Comparison of ENCODE assay signal across 8 cellular contexts in the genomic region with DNA sequence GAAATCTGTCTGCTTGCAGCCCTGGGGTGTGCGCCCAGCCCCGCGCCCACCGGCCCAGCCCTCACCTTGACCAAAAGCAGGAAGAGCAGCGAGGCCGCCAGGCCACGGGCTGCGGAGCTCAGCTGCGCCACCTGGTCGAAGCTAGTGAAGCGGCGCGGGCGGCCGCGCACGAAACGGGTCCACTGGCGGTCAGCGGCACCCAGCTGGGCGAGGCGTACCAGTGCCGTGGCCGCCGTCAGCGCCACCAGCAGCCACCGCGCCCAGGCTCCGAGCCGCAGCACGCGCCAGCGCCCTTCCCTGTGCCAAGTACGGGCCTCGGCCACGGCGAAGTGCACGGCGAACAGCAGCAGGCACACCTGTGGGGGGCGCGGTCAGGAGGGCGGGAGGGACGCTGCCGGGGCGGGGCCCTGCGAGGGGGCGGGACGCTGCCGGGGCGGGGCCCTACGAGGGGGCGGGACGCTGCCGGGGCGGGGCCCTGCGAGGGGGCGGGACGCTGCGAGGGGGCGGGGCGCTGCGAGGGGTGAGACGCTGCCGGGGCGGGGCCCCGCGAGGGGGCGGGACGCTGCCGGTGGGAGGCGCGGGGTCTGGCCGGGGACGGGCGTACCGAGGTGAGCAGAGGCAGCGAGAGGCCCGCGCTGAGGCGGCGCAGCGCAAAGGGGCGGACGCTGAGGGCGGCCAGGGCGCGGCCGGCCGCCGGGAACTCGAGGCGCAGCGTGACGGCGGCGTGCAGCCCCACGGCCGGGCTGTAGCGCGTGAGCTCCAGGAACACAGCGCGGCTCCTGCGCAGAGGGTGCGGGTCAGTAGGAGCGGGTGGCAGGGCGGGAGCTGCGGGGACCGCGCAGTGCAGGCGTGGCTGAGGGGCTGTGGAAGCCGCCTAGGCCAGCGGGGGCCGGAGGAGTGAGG. TPM values are rescaled to one million over a fixed set of nuclear protein-coding genes. Genes with fewer than 3 reads are reported as not detected.
DNase-seq lines count a peak whose midpoint lies in the region; ATAC-seq lines count a peak whose summit lies in the region.

No MANE protein-coding gene starts in this region.

- H3K4me3 Mint-ChIP-seq in naive thymus-derived CD4-positive, alpha-beta T cell: no peak overlapping the region
- H3K4me3 Mint-ChIP-seq in activated T-helper 2 cell treated with anti-CD3 and anti-CD28 coated beads, Interferon-gamma antibody, Interleukin-2, Interleukin-4, amounts not matched to agents 10 μg/mL and 5 μg/mL and 100 μg/mL, durations not matched to agents 14 hours and 24 hours and 36 hours (ENCODE audit: low read depth): no peak overlapping the region

- POLR2A ChIA-PET in naive thymus-derived CD4-positive, alpha-beta T cell (lab: Charles Lee): interaction anchor here (0.8 kb wide), 1 partner anchor 64 kb away, joined by 3 read pairs; the partner anchor contains the start of gene TRAF7

- H3K27me3 Mint-ChIP-seq in naive thymus-derived CD4-positive, alpha-beta T cell: no peaks in the 10 kb centered on the region
- H3K27me3 Mint-ChIP-seq in activated T-helper 2 cell treated with anti-CD3 and anti-CD28 coated beads, Interferon-gamma antibody, Interleukin-2, Interleukin-4, amounts not matched to agents 10 μg/mL and 5 μg/mL and 100 μg/mL, durations not matched to agents 14 hours and 24 hours and 36 hours (ENCODE audit: low read depth): no peaks in the 10 kb centered on the region

- DNase-seq in COLO829 (ENCODE audit: low spot score) (peak; percentile 39), NT2/D1 (ENCODE audit: low read depth, low spot score) (peak; percentile 68), fibroblast of gingiva (ENCODE audit: low read depth) (peak; percentile 37), SK-N-DZ (ENCODE audit: low spot score) (no peak)
- DNase-seq in naive thymus-derived CD4-positive, alpha-beta T cell: peak in 2 of 9 donors; percentile 8 to 17
- DNase-seq in activated T-helper 2 cell treated with anti-CD3 and anti-CD28 coated beads, Interferon-gamma antibody, Interleukin-2, Interleukin-4, amounts not matched to agents 10 μg/mL and 5 μg/mL and 100 μg/mL, durations not matched to agents 14 hours and 24 hours and 36 hours (ENCODE audit: low spot score): no peak

- peaks cover 0 to 7% (median 0%) of the 10 kb centered on the region in 5 donors for H3K36me3 Mint-ChIP-seq in naive thymus-derived CD4-positive, alpha-beta T cell
- H3K36me3 Mint-ChIP-seq in activated T-helper 2 cell treated with anti-CD3 and anti-CD28 coated beads, Interferon-gamma antibody, Interleukin-2, Interleukin-4, amounts not matched to agents 10 μg/mL and 5 μg/mL and 100 μg/mL, durations not matched to agents 14 hours and 24 hours and 36 hours (ENCODE audit: low read depth): peaks cover 16% of the 10 kb centered on the region

- ATAC-seq in naive thymus-derived CD4-positive, alpha-beta T cell: peak; percentile 60
- ATAC-seq in GM21723 (IDR thresholded peaks at IDR 0.05; ENCODE audit: unreplicated experiment) (no peak), HG02588 (IDR thresholded peaks at IDR 0.05; ENCODE audit: unreplicated experiment) (no peak)

- no peaks in the 10 kb centered on the region for H3K9me3 ChIP-seq in NT2/D1 (ENCODE audit: insufficient read depth, low read length)
- H3K9me3 ChIP-seq in naive thymus-derived CD4-positive, alpha-beta T cell (ENCODE audit: control insufficient read depth in 2 of 3, low read length in 3 of 3): no peaks in the 10 kb centered on the region

- H3K9me3 Mint-ChIP-seq in naive thymus-derived CD4-positive, alpha-beta T cell: no peaks in the 10 kb centered on the region
- H3K9me3 Mint-ChIP-seq in activated T-helper 2 cell treated with anti-CD3 and anti-CD28 coated beads, Interferon-gamma antibody, Interleukin-2, Interleukin-4, amounts not matched to agents 10 μg/mL and 5 μg/mL and 100 μg/mL, durations not matched to agents 14 hours and 24 hours and 36 hours: no peaks in the 10 kb centered on the region

- no peak overlapping the region for H3K27ac ChIP-seq in naive thymus-derived CD4-positive, alpha-beta T cell (ENCODE audit: low read depth, low read length)

- peak overlapping the region; percentile 45 for H3K4me3 ChIP-seq in NT2/D1 (ENCODE audit: insufficient read length, low read depth)
- H3K4me3 ChIP-seq in naive thymus-derived CD4-positive, alpha-beta T cell (ENCODE audit: low read length): no peak overlapping the region

- intact Hi-C loops in naive thymus-derived CD4-positive, alpha-beta T cell (cut with micrococcal nuclease): no loop called here
- intact Hi-C loops in activated T-helper 2 cell treated with anti-CD3 and anti-CD28 coated beads, Interferon-gamma antibody, Interleukin-2, Interleukin-4, amounts not matched to agents 10 μg/mL and 5 μg/mL and 100 μg/mL, durations not matched to agents 14 hours and 24 hours and 36 hours (cut with micrococcal nuclease): no loop called here

- H3K27ac Mint-ChIP-seq in naive thymus-derived CD4-positive, alpha-beta T cell: no peak overlapping the region
- no peak overlapping the region for H3K27ac Mint-ChIP-seq in activated T-helper 2 cell treated with anti-CD3 and anti-CD28 coated beads, Interferon-gamma antibody, Interleukin-2, Interleukin-4, amounts not matched to agents 10 μg/mL and 5 μg/mL and 100 μg/mL, durations not matched to agents 14 hours and 24 hours and 36 hours

- no peaks in the 10 kb centered on the region for H3K4me1 Mint-ChIP-seq in naive thymus-derived CD4-positive, alpha-beta T cell
- H3K4me1 Mint-ChIP-seq in activated T-helper 2 cell treated with anti-CD3 and anti-CD28 coated beads, Interferon-gamma antibody, Interleukin-2, Interleukin-4, amounts not matched to agents 10 μg/mL and 5 μg/mL and 100 μg/mL, durations not matched to agents 14 hours and 24 hours and 36 hours (ENCODE audit: low read depth): no peaks in the 10 kb centered on the region

- H3K27me3 ChIP-seq in NT2/D1 (ENCODE audit: insufficient read depth, insufficient read length): no peaks in the 10 kb centered on the region
- H3K27me3 ChIP-seq in naive thymus-derived CD4-positive, alpha-beta T cell (ENCODE audit: control insufficient read depth in 2 of 2, insufficient read depth in 2 of 2, low read length in 2 of 2): no peaks in the 10 kb centered on the region

- H3K4me1 ChIP-seq in NT2/D1 (ENCODE audit: insufficient read depth, insufficient read length): peaks cover 22% of the 10 kb centered on the region
- no peaks in the 10 kb centered on the region for H3K4me1 ChIP-seq in naive thymus-derived CD4-positive, alpha-beta T cell (ENCODE audit: control insufficient read depth in 2 of 2, insufficient read depth in 2 of 2, low read length in 2 of 2)

- peaks cover 91% of the 10 kb centered on the region for H3K36me3 ChIP-seq in NT2/D1 (ENCODE audit: insufficient read depth, insufficient read length, low read length)
- peaks cover 0 to 91% (median 0%) of the 10 kb centered on the region in 3 experiments for H3K36me3 ChIP-seq in naive thymus-derived CD4-positive, alpha-beta T cell (ENCODE audit: control insufficient read depth in 2 of 3, insufficient read depth in 3 of 3, low read length in 3 of 3)

- CTCF ChIA-PET in naive thymus-derived CD4-positive, alpha-beta T cell (lab: Charles Lee): no interaction called here

- H3K9ac ChIP-seq in NT2/D1 (ENCODE audit: insufficient read length, low read depth): peak overlapping the region; percentile 83

RNA-seq across cellular contexts. Expression of gene TSC2, which starts 43.3 kb away (rescaled TPM):
- 100 to 1,000 TPM; 126 to 155 (median 147) TPM for total RNA-seq in naive thymus-derived CD4-positive, alpha-beta T cell
- 10 to 100 TPM; 27.5 to 53.6 TPM for polyA plus RNA-seq in naive thymus-derived CD4-positive, alpha-beta T cell
- polyA plus RNA-seq in SK-N-DZ (2014; cell fraction: cytosol; rRNA removed): 67.3 and 83.0 TPM in 2 replicates
- polyA plus RNA-seq in SK-N-DZ (2014; cell fraction: nucleus; rRNA removed): 212 and 315 TPM in 2 replicates
- 89.7 and 92.8 TPM in 2 replicates for total RNA-seq in activated T-helper 2 cell treated with anti-CD3 and anti-CD28 coated beads, Interferon-gamma antibody, Interleukin-2, Interleukin-4, amounts not matched to agents 10 μg/mL and 5 μg/mL and 100 μg/mL, durations not matched to agents 14 hours and 24 hours and 36 hours

RNA-seq across cellular contexts. Expression of gene NTHL1, which starts 43.4 kb away (rescaled TPM):
- 10 to 100 TPM in 1 of 5 experiments, 1 to 10 TPM in 4; 4.4 to 27.0 (median 7.5) TPM for total RNA-seq in naive thymus-derived CD4-positive, alpha-beta T cell
- 10 to 100 TPM; 16.3 to 17.5 TPM for polyA plus RNA-seq in naive thymus-derived CD4-positive, alpha-beta T cell
- 120 and 139 TPM in 2 replicates for polyA plus RNA-seq in SK-N-DZ (2014; cell fraction: cytosol; rRNA removed)
- 97.5 and 128 TPM in 2 replicates for polyA plus RNA-seq in SK-N-DZ (2014; cell fraction: nucleus; rRNA removed)
- 43.5 and 54.7 TPM in 2 replicates for total RNA-seq in activated T-helper 2 cell treated with anti-CD3 and anti-CD28 coated beads, Interferon-gamma antibody, Interleukin-2, Interleukin-4, amounts not matched to agents 10 μg/mL and 5 μg/mL and 100 μg/mL, durations not matched to agents 14 hours and 24 hours and 36 hours

RNA-seq across cellular contexts. Expression of gene PKD1, which starts 44.6 kb away (rescaled TPM):
- total RNA-seq in naive thymus-derived CD4-positive, alpha-beta T cell: 100 to 1,000 TPM in 2 of 5 experiments, 10 to 100 TPM in 3; 82.8 to 153 (median 98.3) TPM
- polyA plus RNA-seq in naive thymus-derived CD4-positive, alpha-beta T cell: 1 to 10 TPM; 4.9 to 9.8 TPM
- 80.0 and 122 TPM in 2 replicates for polyA plus RNA-seq in SK-N-DZ (2014; cell fraction: cytosol; rRNA removed)
- 608 and 841 TPM in 2 replicates for polyA plus RNA-seq in SK-N-DZ (2014; cell fraction: nucleus; rRNA removed)
- 86.9 and 94.4 TPM in 2 replicates for total RNA-seq in activated T-helper 2 cell treated with anti-CD3 and anti-CD28 coated beads, Interferon-gamma antibody, Interleukin-2, Interleukin-4, amounts not matched to agents 10 μg/mL and 5 μg/mL and 100 μg/mL, durations not matched to agents 14 hours and 24 hours and 36 hours

RNA-seq across cellular contexts. Expression of gene RAB26, which starts 57.4 kb away (rescaled TPM):
- under 1 TPM in 1 of 5 experiments, not detected in 4; 0.86 TPM for total RNA-seq in naive thymus-derived CD4-positive, alpha-beta T cell
- under 1 TPM; 0.29 to 0.66 TPM for polyA plus RNA-seq in naive thymus-derived CD4-positive, alpha-beta T cell
- polyA plus RNA-seq in SK-N-DZ (2014; cell fraction: cytosol; rRNA removed): 3.9 and 5.3 TPM in 2 replicates
- polyA plus RNA-seq in SK-N-DZ (2014; cell fraction: nucleus; rRNA removed): 38.0 and 47.6 TPM in 2 replicates
- total RNA-seq in activated T-helper 2 cell treated with anti-CD3 and anti-CD28 coated beads, Interferon-gamma antibody, Interleukin-2, Interleukin-4, amounts not matched to agents 10 μg/mL and 5 μg/mL and 100 μg/mL, durations not matched to agents 14 hours and 24 hours and 36 hours: 0.46 and 0.59 TPM in 2 replicates

Comparison
In these comparisons a context has a peak if more than half of its experiments do, and no peak if none do; other contexts are left out.
1. DNase-seq: peak in COLO829 (single experiment), NT2/D1 (single experiment) and fibroblast of gingiva (single experiment); none in SK-N-DZ (single experiment) and activated T-helper 2 cell treated with anti-CD3 and anti-CD28 coated beads, Interferon-gamma antibody, Interleukin-2, Interleukin-4, amounts not matched to agents 10 μg/mL and 5 μg/mL and 100 μg/mL, durations not matched to agents 14 hours and 24 hours and 36 hours (single experiment).